8 cellular contexts compared by ENCODE assay signal in genomic region chr7:131225619-131226101, GRCh38.
DNase-seq lines count a peak whose midpoint lies in the region; ATAC-seq, FAIRE-seq and TF ChIP-seq lines count a peak whose summit lies in the region.

No MANE protein-coding gene starts in this region.

- H3K36me3 ChIP-seq in DOHH2 (ENCODE audit: control insufficient read depth, low read length) (no peaks in the 10 kb centered on the region), Karpas-422 (ENCODE audit: insufficient read depth, low read length) (no peaks in the 10 kb centered on the region)

- no peaks in the 10 kb centered on the region for H3K9me2 ChIP-seq in DOHH2 (replicated peaks; ENCODE audit: control insufficient read depth, low read length)
- no peaks in the 10 kb centered on the region for H3K9me2 ChIP-seq in Karpas-422 (replicated peaks; ENCODE audit: insufficient read depth, low read length)

- H3K4me2 ChIP-seq in DOHH2 (ENCODE audit: low read length) (peak overlapping the region; percentile 41; the same call in 1 of the 2 replicates), Karpas-422 (ENCODE audit: low read depth, low read length, poor library complexity, severe bottlenecking) (no peak overlapping the region)

- no peak overlapping the region for H3K9ac ChIP-seq in Karpas-422 (ENCODE audit: low read length)

- ATAC-seq in foreskin keratinocyte = no peak

- intact Hi-C loops in posterior vena cava (cut with DNase I) = no loop called here

- H3K4me3 ChIP-seq in DOHH2 (ENCODE audit: low read length) = no peak overlapping the region
- no peak overlapping the region for H3K4me3 ChIP-seq in fibroblast of the aortic adventitia (ENCODE audit: low read depth, low read length)
- H3K4me3 ChIP-seq in Karpas-422 (ENCODE audit: low read length) = no peak overlapping the region
- H3K4me3 ChIP-seq in foreskin fibroblast (ENCODE audit: low read depth in 1 of 2, low read length in 2 of 2) = no peak overlapping the region

- H3F3A ChIP-seq in DOHH2 (ENCODE audit: control insufficient read depth, insufficient read depth) = peaks cover 12% of the 10 kb centered on the region

- no peaks in the 10 kb centered on the region for H3K9me3 ChIP-seq in DOHH2 (ENCODE audit: control insufficient read depth, insufficient read depth, low read length)
- no peaks in the 10 kb centered on the region for H3K9me3 ChIP-seq in Karpas-422 (ENCODE audit: low read length)

- no peak for FAIRE-seq in urothelium cell line (lab: Jason Lieb, UNC)

- H3K4me1 ChIP-seq in DOHH2 (ENCODE audit: control insufficient read depth, low read length) (peaks cover 50% of the 10 kb centered on the region), Karpas-422 (ENCODE audit: low read length) (no peaks in the 10 kb centered on the region), foreskin keratinocyte (no peaks in the 10 kb centered on the region)

- peak; percentile 25 for DNase-seq in NCI-H69 (lab: John Stamatoyannopoulos, UW)
- peak; percentile 92 for DNase-seq in fibroblast of the aortic adventitia (ENCODE audit: low read depth)
- DNase-seq in posterior vena cava (ENCODE audit: low spot score) = peak; percentile 85
- no peak for DNase-seq in Karpas-422
- DNase-seq in foreskin fibroblast = no peak
- no peak for DNase-seq in foreskin keratinocyte
- no peak for DNase-seq in urothelium cell line (ENCODE audit: low spot score)

- no peak overlapping the region for H3K27ac ChIP-seq in DOHH2 (ENCODE audit: low read depth, low read length)
- H3K27ac ChIP-seq in Karpas-422 (ENCODE audit: low read length) = no peak overlapping the region
- no peak overlapping the region for H3K27ac ChIP-seq in foreskin keratinocyte

- no peaks in the 10 kb centered on the region for H3K27me3 ChIP-seq in DOHH2 (ENCODE audit: control insufficient read depth, low read length)
- H3K27me3 ChIP-seq in Karpas-422 (ENCODE audit: low read length) = no peaks in the 10 kb centered on the region
- H3K27me3 ChIP-seq in foreskin keratinocyte = no peaks in the 10 kb centered on the region

- TF ChIP-seq CTCF in DOHH2 (IDR thresholded peaks at IDR 0.05; ENCODE audit: low read depth, low read length, poor library complexity, severe bottlenecking) (no peak), fibroblast of the aortic adventitia (IDR thresholded peaks at IDR 0.05; ENCODE audit: insufficient read depth, low read length) (no peak), foreskin fibroblast (IDR thresholded peaks at IDR 0.05; ENCODE audit: low read depth, low read length) (no peak), foreskin keratinocyte (conservative IDR thresholded peaks at IDR 0.05) (no peak)

- H4K20me1 ChIP-seq in DOHH2 (ENCODE audit: control insufficient read depth, insufficient read depth, low read depth, low read length) = no peaks in the 10 kb centered on the region
- H4K20me1 ChIP-seq in Karpas-422 (ENCODE audit: insufficient read depth, low read depth, low read length) = no peaks in the 10 kb centered on the region

- H3K79me2 ChIP-seq in DOHH2 (ENCODE audit: control insufficient read depth, low read length) (no peaks in the 10 kb centered on the region), Karpas-422 (ENCODE audit: low read length) (no peaks in the 10 kb centered on the region)

- H2AFZ ChIP-seq in Karpas-422 (ENCODE audit: low read length) = no peak overlapping the region

Comparison
In these comparisons a context has a peak if more than half of its experiments do, and no peak if none do; other contexts are left out.
1. DNase-seq: peak in NCI-H69 (single experiment), fibroblast of the aortic adventitia (single experiment) and posterior vena cava (single experiment); none in Karpas-422 (single experiment), foreskin fibroblast (0 of 2), foreskin keratinocyte (0 of 2) and urothelium cell line (single experiment).